In the genomic region with DNA sequence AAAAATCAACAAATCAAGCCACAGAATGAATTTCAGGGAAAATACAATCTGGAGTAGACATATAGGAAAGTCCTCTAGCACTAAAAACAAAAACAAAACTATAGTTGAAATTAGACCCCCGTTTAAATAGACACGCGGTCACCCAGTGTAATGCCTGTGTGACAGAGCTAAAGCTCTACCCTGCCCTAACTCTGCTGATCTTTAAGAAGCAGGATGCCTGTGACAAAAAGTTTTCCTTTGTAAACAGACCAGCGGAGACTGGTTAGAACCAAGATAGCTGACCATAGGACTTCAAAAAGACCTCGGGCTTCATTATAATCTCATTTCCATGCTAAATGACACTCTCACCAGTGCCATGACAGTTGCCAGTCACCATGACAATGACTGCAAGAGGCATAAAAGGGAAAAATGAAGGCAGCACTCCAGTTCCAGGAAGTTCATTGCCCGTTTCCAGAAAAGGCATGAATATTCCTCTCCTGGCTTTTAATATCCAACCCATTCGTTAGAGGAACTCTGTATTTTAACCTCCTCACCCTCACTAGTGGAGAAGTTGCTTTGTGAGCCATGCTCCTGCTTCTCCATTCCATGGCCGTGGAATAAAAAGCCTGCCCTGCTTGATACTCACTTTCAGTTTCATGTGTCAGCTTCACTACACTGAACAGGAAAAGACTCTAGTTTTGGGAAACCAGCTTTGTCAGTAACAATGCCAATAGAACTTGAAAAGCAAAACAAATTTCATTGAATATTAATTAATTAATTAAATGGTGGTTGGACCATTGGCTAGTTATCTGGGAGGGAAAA, we compare ENCODE assay signal across 8 cellular contexts.
DNase-seq lines count a peak whose midpoint lies in the region; ATAC-seq and TF ChIP-seq lines count a peak whose summit lies in the region.
"Had no signal": no experiment of that assay in that cellular context is flagged by ENCODE, and none has a peak within 500 bp of the region (broad histone marks: within the 10 kb centered on the region; RNA-seq: fewer than 3 reads in every experiment).

No MANE protein-coding gene starts in this region.

- H3K4me3 Mint-ChIP-seq in HFFc6, result peak overlapping the region; percentile 44; the same call in 1 of the 2 replicates

- H3K36me3 Mint-ChIP-seq in HFFc6 (ENCODE audit: low read depth), result no peaks in the 10 kb centered on the region
- H3K36me3 Mint-ChIP-seq: activated naive CD4-positive, alpha-beta T cell treated with anti-CD3 and anti-CD28 coated beads, Interleukin-2, amount 50 U/mL, for 72 hours had no signal

- H3K27ac ChIP-seq in VCaP, result peak overlapping the region; percentile 26; the same call in 1 of the 2 replicates
- peak overlapping the region; percentile 36 for H3K27ac ChIP-seq in skeletal muscle tissue (ENCODE audit: low read depth, low read length)

- no peaks in the 10 kb centered on the region for H3K9me3 ChIP-seq in skeletal muscle tissue (ENCODE audit: control insufficient read depth in 3 of 3, low read length in 3 of 3)

- ATAC-seq in left ventricle myocardium superior (peak; percentile 62), GM18519 (IDR thresholded peaks at IDR 0.05; ENCODE audit: low FRiP score, unreplicated experiment) (no peak)

- intact Hi-C loops in left ventricle myocardium superior (cut with micrococcal nuclease), result no loop called here

- no peaks in the 10 kb centered on the region for H3K27me3 ChIP-seq in skeletal muscle tissue (ENCODE audit: control insufficient read depth in 3 of 3, insufficient read depth in 3 of 3, low read length in 3 of 3)

- H3K9ac ChIP-seq in skeletal muscle tissue (ENCODE audit: low read depth in 1 of 3, low read length in 3 of 3), result peak overlapping the region; percentile 1 to 7 (median 3)

- H3K9me3 Mint-ChIP-seq in HFFc6, result no peaks in the 10 kb centered on the region
- H3K9me3 Mint-ChIP-seq: activated naive CD4-positive, alpha-beta T cell treated with anti-CD3 and anti-CD28 coated beads, Interleukin-2, amount 50 U/mL, for 72 hours had no signal

- H3K4me1 ChIP-seq in skeletal muscle tissue (ENCODE audit: control insufficient read depth in 3 of 3, insufficient read depth in 3 of 3, low read length in 3 of 3), result peaks cover 0 to 6% (median 5%) of the 10 kb centered on the region in 3 donors

- no peaks in the 10 kb centered on the region for H3K36me3 ChIP-seq in skeletal muscle tissue (ENCODE audit: control insufficient read depth in 3 of 3, insufficient read depth in 3 of 3, low read length in 3 of 3)

- no peak overlapping the region for H3K27ac Mint-ChIP-seq in HFFc6
- H3K27ac Mint-ChIP-seq: activated naive CD4-positive, alpha-beta T cell treated with anti-CD3 and anti-CD28 coated beads, Interleukin-2, amount 50 U/mL, for 72 hours had no signal

- no peaks in the 10 kb centered on the region for H3K4me1 Mint-ChIP-seq in HFFc6 (ENCODE audit: low read depth)

- peaks cover 27% of the 10 kb centered on the region for H3K27me3 Mint-ChIP-seq in HFFc6 (ENCODE audit: insufficient read depth)

- peak overlapping the region; percentile 55 to 67 (median 55) for H3K4me3 ChIP-seq in skeletal muscle tissue (ENCODE audit: low read length in 3 of 3)

- TF ChIP-seq CTCF in HFFc6 (IDR thresholded peaks at IDR 0.05) (no peak), VCaP (conservative IDR thresholded peaks at IDR 0.05) (no peak)

- DNase-seq in HFFc6 (no peak), left ventricle myocardium superior (no peak), glomerular visceral epithelial cell (ENCODE audit: extremely low spot score) (no peak), RPMI8226 (no peak)
